ENCODE assay signal across 9 cellular contexts in genomic region chrX:10634681-10635161, GRCh38. TPM values are rescaled to one million over a fixed set of nuclear protein-coding genes. Genes with fewer than 3 reads are reported as not detected.
DNase-seq lines count a peak whose midpoint lies in the region; ATAC-seq and TF ChIP-seq lines count a peak whose summit lies in the region.
"Had no signal": no experiment of that assay in that cellular context is flagged by ENCODE, and none has a peak within 500 bp of the region (broad histone marks: within the 10 kb centered on the region; RNA-seq: fewer than 3 reads in every experiment).

No MANE protein-coding gene starts in this region.

- no peaks in the 10 kb centered on the region for H4K20me1 ChIP-seq in SK-N-SH (ENCODE audit: insufficient read depth)

- no peak overlapping the region for H2AFZ ChIP-seq in SK-N-SH (ENCODE audit: low read depth)

- H3K9ac ChIP-seq in SK-N-SH, result peak overlapping the region; percentile 55

- H3K27ac ChIP-seq in SK-N-SH (ENCODE audit: low read depth in 2 of 2, low read length in 1 of 2), result peak overlapping the region; percentile 36 to 88; a peak in 3 of 4 replicates
- peak overlapping the region; percentile 96 for H3K27ac ChIP-seq in foreskin keratinocyte
- peak overlapping the region; percentile 17 to 34 for H3K27ac ChIP-seq in thoracic aorta

- H3K36me3 ChIP-seq in SK-N-SH (replicated peaks in 1 of 2; ENCODE audit: control insufficient read depth in 1 of 2, insufficient read depth in 2 of 2, low read length in 1 of 2) (no peaks in the 10 kb centered on the region), thoracic aorta (no peaks in the 10 kb centered on the region)

- peak overlapping the region; percentile 26 to 33; a peak in 3 of 4 replicates for H3K4me3 ChIP-seq in SK-N-SH (ENCODE audit: low read depth in 2 of 2, low read length in 1 of 2)
- H3K4me3 ChIP-seq in thoracic aorta, result no peak overlapping the region

- H3K9me2 ChIP-seq in SK-N-SH, result no peaks in the 10 kb centered on the region

- ATAC-seq in foreskin keratinocyte, result peak; percentile 88
- ATAC-seq in thoracic aorta (ENCODE audit: insufficient number of reproducible peaks, low FRiP score, low read depth), result no peak

- H3K9me3 ChIP-seq in SK-N-SH (no peaks in the 10 kb centered on the region), thoracic aorta (no peaks in the 10 kb centered on the region)

- CTCF ChIA-PET in SK-N-SH (lab: Yijun Ruan, JAX), result no interaction called here

- no peaks in the 10 kb centered on the region for H3K79me2 ChIP-seq in SK-N-SH (ENCODE audit: insufficient read depth)

- TF ChIP-seq EP300 in SK-N-SH (IDR thresholded peaks at IDR 0.05; ENCODE audit: borderline replicate concordance in 1 of 2, low read depth in 1 of 2, low read length in 1 of 2), result peak in 1 of 2 experiments; percentile 67; a peak in 2 of 4 replicates

- TF ChIP-seq CTCF in SK-N-SH (IDR thresholded peaks at IDR 0.05), result no peak
- TF ChIP-seq CTCF in foreskin keratinocyte (conservative IDR thresholded peaks at IDR 0.05), result no peak
- no peak for TF ChIP-seq CTCF in thoracic aorta (IDR thresholded peaks at IDR 0.05)

- peak; percentile 71 for DNase-seq in HK-2 (ENCODE audit: unreplicated experiment)
- DNase-seq in SK-N-SH, result no peak
- DNase-seq in foreskin keratinocyte, result peak; percentile 94 to 98
- DNase-seq in thoracic aorta (ENCODE audit: low spot score), result no peak
- DNase-seq in NCI-H1092 (lab: John Stamatoyannopoulos, UW), result no peak
- no peak for DNase-seq in NAMALWA (ENCODE audit: low spot score)
- DNase-seq in activated CD8-positive, alpha-beta memory T cell treated with anti-CD3 and anti-CD28 coated beads for 24 hours, result no peak
- DNase-seq: naive B cell, NCI-H2029 had no signal

- H3F3A ChIP-seq in SK-N-SH (replicated peaks; ENCODE audit: insufficient read depth), result peaks cover 24% of the 10 kb centered on the region

- peak overlapping the region; percentile 58 for H3K4me2 ChIP-seq in SK-N-SH

- POLR2A ChIA-PET in SK-N-SH (lab: Yijun Ruan, JAX), result no interaction called here

- no peaks in the 10 kb centered on the region for H3K27me3 ChIP-seq in SK-N-SH (ENCODE audit: insufficient read depth)
- H3K27me3 ChIP-seq in foreskin keratinocyte, result no peaks in the 10 kb centered on the region
- H3K27me3 ChIP-seq in thoracic aorta (replicated peaks; ENCODE audit: insufficient read depth), result no peaks in the 10 kb centered on the region

- 21% methylated on average over 14 of the region's 14 CpGs for WGBS in SK-N-SH (ENCODE audit: low lambda C conversion rate)

- H3K4me1 ChIP-seq in SK-N-SH (ENCODE audit: control insufficient read depth in 1 of 2, insufficient read depth in 2 of 2, low read depth in 1 of 2, low read length in 1 of 2), result peaks cover 0 to 10% of the 10 kb centered on the region in 2 experiments; a peak in 3 of 4 replicates
- peaks cover 51% of the 10 kb centered on the region for H3K4me1 ChIP-seq in foreskin keratinocyte
- H3K4me1 ChIP-seq in thoracic aorta (ENCODE audit: control insufficient read depth in 1 of 2, low read depth in 2 of 2), result peaks cover 0 to 24% of the 10 kb centered on the region in 2 donors

- no peak for TF ChIP-seq RAD21 in SK-N-SH (IDR thresholded peaks at IDR 0.05; ENCODE audit: low read length)

TF ChIP-seq in SK-N-SH, 30 proteins besides CTCF, POLR2A, EP300 and RAD21 (continues in another document):
- no peak for TF ChIP-seq GATA2 (CRISPR knock-in tag; IDR thresholded peaks at IDR 0.05)
- TF ChIP-seq TAF1 (IDR thresholded peaks at IDR 0.05; ENCODE audit: borderline replicate concordance, low read depth, low read length), result peak; percentile 23; the same call in 1 of the 2 replicates
- no peak for TF ChIP-seq USF1 (IDR thresholded peaks at IDR 0.05; ENCODE audit: borderline replicate concordance, low read depth)
- no peak for TF ChIP-seq REST (IDR thresholded peaks at IDR 0.05; ENCODE audit: low read depth, low read length)
- no peak for TF ChIP-seq MEF2A (IDR thresholded peaks at IDR 0.05; ENCODE audit: borderline replicate concordance, low read depth)
- TF ChIP-seq FOSL2 (IDR thresholded peaks at IDR 0.05; ENCODE audit: borderline replicate concordance, low read depth), result peak; percentile 90
- no peak for TF ChIP-seq CHD2 (IDR thresholded peaks at IDR 0.05; ENCODE audit: low read length, partially characterized antibody)
- TF ChIP-seq RCOR1 (IDR thresholded peaks at IDR 0.05; ENCODE audit: low read length), result no peak
- peak; percentile 31; the same call in 1 of the 2 replicates for TF ChIP-seq POLR2AphosphoS5 (IDR thresholded peaks at IDR 0.05; ENCODE audit: low read depth, low read length)
- peak; percentile 27; the same call in 1 of the 2 replicates for TF ChIP-seq NFIC (IDR thresholded peaks at IDR 0.05; ENCODE audit: borderline replicate concordance)
- no peak for TF ChIP-seq YY1 (IDR thresholded peaks at IDR 0.05; ENCODE audit: low read depth)
- TF ChIP-seq RFX5 (IDR thresholded peaks at IDR 0.05; ENCODE audit: low read length), result no peak
- no peak for TF ChIP-seq IRF3 (IDR thresholded peaks at IDR 0.05; ENCODE audit: low read depth, low read length)
- no peak for TF ChIP-seq GABPA (IDR thresholded peaks at IDR 0.05; ENCODE audit: low read depth)
- no peak for TF ChIP-seq USF2 (IDR thresholded peaks at IDR 0.05; ENCODE audit: borderline replicate concordance, low read depth, low read length)
- no peak for TF ChIP-seq ELF1 (IDR thresholded peaks at IDR 0.05)
- peak; percentile 78 for TF ChIP-seq TCF12 (IDR thresholded peaks at IDR 0.05)
- TF ChIP-seq NRF1 (IDR thresholded peaks at IDR 0.05; ENCODE audit: low read depth, low read length), result no peak
- TF ChIP-seq PBX3 (IDR thresholded peaks at IDR 0.05), result peak; percentile 65; the same call in 1 of the 2 replicates
- TF ChIP-seq MXI1 (IDR thresholded peaks at IDR 0.05; ENCODE audit: low read depth, low read length), result no peak

RNA-seq across cellular contexts. Expression of gene MID1, which starts 14.3 kb away (rescaled TPM):
- polyA plus RNA-seq in SK-N-SH (2012; rRNA removed) (8.5 and 10.4 TPM in 2 replicates), foreskin keratinocyte (2.1 and 3.1 TPM in 2 replicates)
- 5.3 and 5.8 TPM in 2 replicates for polyA plus RNA-seq in SK-N-SH (2012; cell fraction: cytosol; rRNA removed)
- 20.1 and 27.9 TPM in 2 replicates for polyA plus RNA-seq in SK-N-SH (2012; cell fraction: nucleus; rRNA removed)
- total RNA-seq in foreskin keratinocyte (12.6 and 17.6 TPM in 2 replicates), thoracic aorta (10 to 100 TPM; 37.0 to 37.7 TPM)

Comparison
In these comparisons a context has a peak if more than half of its experiments do, and no peak if none do; other contexts are left out.
1. DNase-seq: peak in HK-2 (single experiment) and foreskin keratinocyte (2 of 2); none in SK-N-SH (single experiment), thoracic aorta (single experiment), NCI-H1092 (single experiment), NAMALWA (single experiment) and activated CD8-positive, alpha-beta memory T cell treated with anti-CD3 and anti-CD28 coated beads for 24 hours (single experiment).
2. H3K27ac ChIP-seq: peak in every context shown above with its lines; median percentile 96 in foreskin keratinocyte; 62 in SK-N-SH; 26 in thoracic aorta.